8 cellular contexts compared by ENCODE assay signal in the genomic region with DNA sequence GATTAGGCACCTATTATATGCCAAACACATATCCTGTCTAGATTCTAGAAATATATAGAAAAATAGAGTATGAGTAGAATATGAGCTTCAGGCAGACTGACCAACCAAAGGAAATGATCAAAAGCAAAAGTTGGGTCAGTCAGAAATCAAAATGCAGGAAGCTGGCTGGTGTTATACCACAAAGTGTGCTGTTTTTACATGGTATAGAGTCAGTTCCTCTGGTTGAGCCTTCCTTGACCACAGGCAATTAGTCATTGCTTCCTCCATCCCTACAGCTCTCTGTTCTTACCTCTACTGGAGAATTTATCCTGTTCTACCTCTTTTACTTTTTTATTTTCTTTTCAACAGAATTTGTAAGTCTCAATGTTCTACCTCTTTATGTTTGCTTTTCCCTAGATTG.
DNase-seq lines count a peak whose midpoint lies in the region; ATAC-seq and TF ChIP-seq lines count a peak whose summit lies in the region.

No MANE protein-coding gene starts in this region.

- H3K36me3 ChIP-seq in mucosa of descending colon (ENCODE audit: low read depth) = no peaks in the 10 kb centered on the region

- no peak for TF ChIP-seq CTCF in mucosa of descending colon (IDR thresholded peaks at IDR 0.05)

- no peak overlapping the region for H3K4me3 ChIP-seq in mucosa of descending colon

- ATAC-seq in GM19023 (IDR thresholded peaks at IDR 0.05; ENCODE audit: unreplicated experiment) (peak; percentile 59), HG02852 (IDR thresholded peaks at IDR 0.05; ENCODE audit: unreplicated experiment) (peak; percentile 57), mucosa of descending colon (peak; percentile 57), left colon (no peak)

- DNase-seq in NOMO-1 treated with dmso at 0.1 percent for 144 hours (lab: John Stamatoyannopoulos, UW; ENCODE audit: unreplicated experiment) (peak; percentile 58), mucosa of descending colon (no peak), OCI-M2 (lab: John Stamatoyannopoulos, UW; ENCODE audit: unreplicated experiment) (no peak), cerebellum (ENCODE audit: low spot score) (no peak), left colon (no peak), DMS79 (lab: John Stamatoyannopoulos, UW) (no peak)

- no peaks in the 10 kb centered on the region for H3K9me3 ChIP-seq in mucosa of descending colon

- intact Hi-C loops in mucosa of descending colon (cut with DNase I, micrococcal nuclease) (no loop called here), left colon (cut with DNase I, micrococcal nuclease) (no loop called here)

- H3K4me1 ChIP-seq in mucosa of descending colon (ENCODE audit: low read depth) = no peaks in the 10 kb centered on the region
